Comparison of ENCODE assay signal across 18 cellular contexts in the genomic region with DNA sequence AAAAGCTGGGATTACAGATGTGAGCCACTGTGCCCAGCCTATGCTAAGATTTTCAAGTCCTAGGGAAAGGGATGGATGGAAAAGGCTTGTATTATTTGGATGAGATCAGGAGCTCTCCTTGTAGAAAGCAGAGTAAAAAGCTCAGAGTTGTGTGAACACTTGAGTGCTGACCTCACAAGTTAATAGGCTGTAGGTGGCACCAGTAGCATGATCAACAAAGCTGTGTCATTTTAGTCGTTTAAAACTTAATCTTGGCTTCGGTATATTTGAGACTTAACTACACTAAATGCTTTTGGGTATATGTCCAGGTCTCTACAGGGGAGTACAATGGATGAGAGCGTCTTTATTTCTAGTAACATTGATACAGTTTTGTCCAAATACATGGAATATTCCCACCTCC.
DNase-seq lines count a peak whose midpoint lies in the region; TF ChIP-seq lines count a peak whose summit lies in the region.
"Had no signal": no experiment of that assay in that cellular context is flagged by ENCODE, and none has a peak within 500 bp of the region (broad histone marks: within the 10 kb centered on the region; RNA-seq: fewer than 3 reads in every experiment).

No MANE protein-coding gene starts in this region.

- no peaks in the 10 kb centered on the region for H3K9me3 Mint-ChIP-seq in osteocyte (ENCODE audit: unreplicated experiment)

- peaks cover 4% of the 10 kb centered on the region for H3K4me1 Mint-ChIP-seq in osteocyte (ENCODE audit: unreplicated experiment)

- TF ChIP-seq CTCF in LNCAP (IDR thresholded peaks at IDR 0.05) (peak; percentile 19; the same call in 1 of the 2 replicates), dorsolateral prefrontal cortex (IDR thresholded peaks at IDR 0.05 in 54 of 56, conservative IDR thresholded peaks at IDR 0.05 in 2 of 56; ENCODE audit: low read depth in 1 of 56, partially characterized antibody in 56 of 56) (peak in 36 of 56 donors; percentile 8 to 59 (median 28)), osteocyte (IDR thresholded peaks at IDR 0.05) (no peak)

- H3K27ac ChIP-seq in dorsolateral prefrontal cortex: no peak overlapping the region
- H3K27ac ChIP-seq: BLaER1, RWPE1 had no signal

- H3K36me3 Mint-ChIP-seq in osteocyte (ENCODE audit: unreplicated experiment): no peaks in the 10 kb centered on the region

- intact Hi-C loops in dorsolateral prefrontal cortex (cut with DNase I): loop anchor here in 1 of 2 donors (5.0 kb wide), 1 partner anchor 329 kb away; no protein-coding TSS in a partner anchor

- DNase-seq in DMS 273 (lab: John Stamatoyannopoulos, UW; ENCODE audit: unreplicated experiment) (peak; percentile 3), DMS 273 treated with DMSO at 0.1 percent for 48 hours (lab: John Stamatoyannopoulos, UW) (no peak), dorsolateral prefrontal cortex (no peak), midbrain (lab: John Stamatoyannopoulos, UW) (peak; percentile 42), NCI-H187 treated with DMSO at 0.1 percent for 48 hours (lab: John Stamatoyannopoulos, UW) (no peak), osteocyte (ENCODE audit: extremely low spot score, unreplicated experiment) (no peak), DMS79 treated with DMSO at 0.1 percent for 48 hours (lab: John Stamatoyannopoulos, UW) (no peak)
- DNase-seq: 8988T; DMS79; GDM1; IMR-90; NCI-H1436; NCI-H226; NCI-H526; NK-92 treated with Interleukin-12 subunit alpha and Interleukin-12 subunit beta, amount 100 ng/mL, for 24 hours had no signal

- no peaks in the 10 kb centered on the region for H3K27me3 ChIP-seq in dorsolateral prefrontal cortex
- H3K27me3 ChIP-seq: BLaER1 had no signal

- H3K27ac Mint-ChIP-seq in osteocyte (ENCODE audit: unreplicated experiment): no peak overlapping the region

- no peak overlapping the region for H3K4me3 Mint-ChIP-seq in osteocyte (ENCODE audit: unreplicated experiment)

- H3K4me3 ChIP-seq in dorsolateral prefrontal cortex: no peak overlapping the region
- H3K4me3 ChIP-seq: BLaER1 had no signal

- peaks cover 2% of the 10 kb centered on the region for H3K27me3 Mint-ChIP-seq in osteocyte (ENCODE audit: unreplicated experiment)

Comparison
In these comparisons a context has a peak if more than half of its experiments do, and no peak if none do; other contexts are left out.
1. DNase-seq: peak in DMS 273 (single experiment) and midbrain (single experiment); none in DMS 273 treated with DMSO at 0.1 percent for 48 hours (single experiment), dorsolateral prefrontal cortex (0 of 10), NCI-H187 treated with DMSO at 0.1 percent for 48 hours (single experiment), osteocyte (single experiment) and DMS79 treated with DMSO at 0.1 percent for 48 hours (single experiment).